Comparison of ENCODE assay signal across 28 cellular contexts in the genomic region with DNA sequence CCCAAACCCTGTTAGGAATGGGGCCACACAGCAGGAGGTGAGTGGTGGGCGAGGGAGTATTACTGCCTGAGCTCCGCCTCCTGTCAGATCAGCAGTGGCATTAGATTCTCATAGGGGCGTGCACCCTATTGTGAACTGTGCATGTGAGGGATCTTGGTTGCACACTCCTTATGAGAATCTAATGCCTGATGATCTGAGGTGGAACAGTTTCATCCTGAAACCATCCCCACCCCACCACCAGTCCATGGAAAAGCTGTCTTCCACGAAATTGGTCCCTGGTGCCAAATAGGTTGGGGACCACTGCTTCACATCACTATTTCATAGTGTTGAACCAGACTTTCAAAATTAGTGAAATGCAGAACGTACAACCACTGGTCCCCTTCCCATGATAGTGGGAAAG.
"Had no signal": no experiment of that assay in that cellular context is flagged by ENCODE, and none has a peak within 500 bp of the region (broad histone marks: within the 10 kb centered on the region; RNA-seq: fewer than 3 reads in every experiment).

No MANE protein-coding gene starts in this region.

- DNase-seq: dermis blood vessel endothelial cell; dorsolateral prefrontal cortex; effector CD4-positive, alpha-beta T cell; effector memory CD4-positive, alpha-beta T cell; erythroblast; esophagus squamous epithelium; foreskin fibroblast; foreskin melanocyte; gastrocnemius medialis; glutamatergic neuron; head of caudate nucleus; heart right ventricle; hippocampal formation; left cardiac atrium; left lung; left ventricle myocardium superior; lower lobe of right lung; mesenchymal stem cell; mucosa of descending colon; naive B cell had no signal

- H3K27me3 ChIP-seq: dorsolateral prefrontal cortex, esophagus squamous epithelium, gastrocnemius medialis, heart right ventricle, left lung had no signal

- H3K4me3 Mint-ChIP-seq: mesothelial cell of epicardium, naive B cell had no signal

- H3K27ac Mint-ChIP-seq: mesothelial cell of epicardium had no signal

- FAIRE-seq: colon, endometrium, islet of Langerhans, keratinocyte had no signal

- H3K27me3 Mint-ChIP-seq: naive B cell had no signal

- H3K27ac ChIP-seq: coronary artery, dorsolateral prefrontal cortex, epithelial cell of prostate, esophagus squamous epithelium, gastrocnemius medialis, heart right ventricle, left lung, lower lobe of right lung had no signal

- ATAC-seq: esophagus mucosa, gastrocnemius medialis, heart right ventricle, left cardiac atrium, left lung, left ventricle myocardium superior, lower lobe of right lung, mucosa of descending colon had no signal

- H3K4me3 ChIP-seq: coronary artery, dorsolateral prefrontal cortex, esophagus squamous epithelium, gastrocnemius medialis, heart right ventricle, left lung, lower lobe of right lung, mucosa of descending colon had no signal

- H3K4me1 ChIP-seq: gastrocnemius medialis, left lung, lower lobe of right lung had no signal

- H3K36me3 ChIP-seq: esophagus squamous epithelium, gastrocnemius medialis, heart right ventricle, left lung, lower lobe of right lung had no signal
